In genomic region chr18:76495435-76496199, GRCh38 we compare ENCODE assay signal across 8 cellular contexts. TPM values are rescaled to one million over a fixed set of nuclear protein-coding genes. Genes with fewer than 3 reads are reported as not detected.
DNase-seq lines count a peak whose midpoint lies in the region; ATAC-seq and TF ChIP-seq lines count a peak whose summit lies in the region.

No MANE protein-coding gene starts in this region.

- peak overlapping the region; percentile 88 to 95 for H3K4me3 Mint-ChIP-seq in stimulated activated naive CD8-positive, alpha-beta T cell treated with anti-CD3 and anti-CD28 coated beads, Interleukin-15, amount 100 ng/mL, for 72 hours

- no peaks in the 10 kb centered on the region for H3K36me3 ChIP-seq in liver (ENCODE audit: control insufficient read depth in 4 of 4, insufficient read depth in 3 of 4, low read depth in 1 of 4, low read length in 3 of 4)

- H3K4me1 Mint-ChIP-seq in stimulated activated naive CD8-positive, alpha-beta T cell treated with anti-CD3 and anti-CD28 coated beads, Interleukin-15, amount 100 ng/mL, for 72 hours: peaks cover 31% of the 10 kb centered on the region

- no peak for TF ChIP-seq CTCF in liver (IDR thresholded peaks at IDR 0.05; ENCODE audit: low read depth, low read length, missing input control)

- DNase-seq in ELF-1 (ENCODE audit: low read depth, low spot score) (peak; percentile 79), RKO (ENCODE audit: low spot score) (peak; percentile 89), AML-193 (lab: John Stamatoyannopoulos, UW) (no peak)
- DNase-seq in stimulated activated naive CD8-positive, alpha-beta T cell treated with anti-CD3 and anti-CD28 coated beads, Interleukin-15, amount 100 ng/mL, for 72 hours: peak; percentile 33 to 40

- TF ChIP-seq RAD21 in liver (IDR thresholded peaks at IDR 0.05): no peak

- H3K4me1 ChIP-seq in liver (ENCODE audit: control insufficient read depth in 4 of 4, insufficient read depth in 4 of 4, low read length in 3 of 4): peaks cover 0 to 25% (median 17%) of the 10 kb centered on the region in 4 donors

- H3K9ac ChIP-seq in liver (ENCODE audit: low read depth in 1 of 2, low read length in 2 of 2): peak overlapping the region; percentile 23 to 74

- peak overlapping the region; percentile 47 for H3K27ac ChIP-seq in cingulate gyrus (ENCODE audit: low read depth, low read length)
- peak overlapping the region; percentile 72 to 89 for H3K27ac ChIP-seq in liver (ENCODE audit: low read depth in 1 of 2, low read length in 2 of 2)

- under 1% methylated on average over 44 of the region's 44 CpGs for WGBS in liver

- ATAC-seq in HG02678 (IDR thresholded peaks at IDR 0.05; ENCODE audit: unreplicated experiment) (peak; percentile 13), GM21526 (IDR thresholded peaks at IDR 0.05; ENCODE audit: low FRiP score, unreplicated experiment) (no peak)
- ATAC-seq in stimulated activated naive CD8-positive, alpha-beta T cell treated with anti-CD3 and anti-CD28 coated beads, Interleukin-15, amount 100 ng/mL, for 72 hours: peak; percentile 52

- H3K9me3 Mint-ChIP-seq in stimulated activated naive CD8-positive, alpha-beta T cell treated with anti-CD3 and anti-CD28 coated beads, Interleukin-15, amount 100 ng/mL, for 72 hours: no peaks in the 10 kb centered on the region

- peak overlapping the region; percentile 78 to 97 (median 92) for H3K4me3 ChIP-seq in liver (ENCODE audit: low read depth in 1 of 3, low read length in 3 of 3)

- H3K27me3 ChIP-seq in liver (ENCODE audit: control insufficient read depth in 4 of 4, insufficient read depth in 4 of 4, low read length in 3 of 4): no peaks in the 10 kb centered on the region

- H3K27ac Mint-ChIP-seq in stimulated activated naive CD8-positive, alpha-beta T cell treated with anti-CD3 and anti-CD28 coated beads, Interleukin-15, amount 100 ng/mL, for 72 hours: peak overlapping the region; percentile 54 to 89

- H3K9me3 ChIP-seq in liver (ENCODE audit: control insufficient read depth in 4 of 4, low read length in 3 of 4): no peaks in the 10 kb centered on the region

- H3K27me3 Mint-ChIP-seq in stimulated activated naive CD8-positive, alpha-beta T cell treated with anti-CD3 and anti-CD28 coated beads, Interleukin-15, amount 100 ng/mL, for 72 hours: peaks cover 26% of the 10 kb centered on the region

TF ChIP-seq in liver, 16 proteins besides CTCF, POLR2A, EP300 and RAD21:
- TF ChIP-seq FOXA1 (IDR thresholded peaks at IDR 0.05) (no peak), YY1 (IDR thresholded peaks at IDR 0.05) (peak; percentile 53), JUND (IDR thresholded peaks at IDR 0.05) (no peak)
- TF ChIP-seq, protein P1, sequence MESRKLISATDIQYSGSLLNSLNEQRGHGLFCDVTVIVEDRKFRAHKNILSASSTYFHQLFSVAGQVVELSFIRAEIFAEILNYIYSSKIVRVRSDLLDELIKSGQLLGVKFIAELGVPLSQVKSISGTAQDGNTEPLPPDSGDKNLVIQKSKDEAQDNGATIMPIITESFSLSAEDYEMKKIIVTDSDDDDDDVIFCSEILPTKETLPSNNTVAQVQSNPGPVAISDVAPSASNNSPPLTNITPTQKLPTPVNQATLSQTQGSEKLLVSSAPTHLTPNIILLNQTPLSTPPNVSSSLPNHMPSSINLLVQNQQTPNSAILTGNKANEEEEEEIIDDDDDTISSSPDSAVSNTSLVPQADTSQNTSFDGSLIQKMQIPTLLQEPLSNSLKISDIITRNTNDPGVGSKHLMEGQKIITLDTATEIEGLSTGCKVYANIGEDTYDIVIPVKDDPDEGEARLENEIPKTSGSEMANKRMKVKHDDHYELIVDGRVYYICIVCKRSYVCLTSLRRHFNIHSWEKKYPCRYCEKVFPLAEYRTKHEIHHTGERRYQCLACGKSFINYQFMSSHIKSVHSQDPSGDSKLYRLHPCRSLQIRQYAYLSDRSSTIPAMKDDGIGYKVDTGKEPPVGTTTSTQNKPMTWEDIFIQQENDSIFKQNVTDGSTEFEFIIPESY (IDR thresholded peaks at IDR 0.05): no peak

RNA-seq across cellular contexts. Expression of gene ZNF516, which starts 0.6 kb away (rescaled TPM):
- 10 to 100 TPM; 10.9 to 12.2 TPM for total RNA-seq in liver
- polyA plus RNA-seq in liver: 1 to 10 TPM; 2.5 to 4.2 TPM

Comparison
In these comparisons a context has a peak if more than half of its experiments do, and no peak if none do; other contexts are left out.
1. DNase-seq: peak in ELF-1 (single experiment), RKO (single experiment) and stimulated activated naive CD8-positive, alpha-beta T cell treated with anti-CD3 and anti-CD28 coated beads, Interleukin-15, amount 100 ng/mL, for 72 hours (2 of 2); none in AML-193 (0 of 2).